ENCODE assay signal across 13 cellular contexts in genomic region chr2:61433606-61434005, GRCh38. TPM values are rescaled to one million over a fixed set of nuclear protein-coding genes. Genes with fewer than 3 reads are reported as not detected.
DNase-seq lines count a peak whose midpoint lies in the region; ATAC-seq lines count a peak whose summit lies in the region.
"Had no signal": no experiment of that assay in that cellular context is flagged by ENCODE, and none has a peak within 500 bp of the region (broad histone marks: within the 10 kb centered on the region; RNA-seq: fewer than 3 reads in every experiment).

No MANE protein-coding gene starts in this region.

- H3K4ac ChIP-seq in trophoblast cell (ENCODE audit: low read depth, low read length): peak overlapping the region; percentile 56

- DNase-seq in DMS 273 (lab: John Stamatoyannopoulos, UW; ENCODE audit: unreplicated experiment): peak; percentile 9
- no peak for DNase-seq in DMS 273 treated with DMSO at 0.1 percent for 48 hours (lab: John Stamatoyannopoulos, UW)
- DNase-seq in H7: peak; percentile 25
- DNase-seq in central memory CD8-positive, alpha-beta T cell (ENCODE audit: low spot score in 2 of 2): no peak
- no peak for DNase-seq in trophoblast cell
- no peak for DNase-seq in Ammon's horn (ENCODE audit: low spot score)
- no peak for DNase-seq in ecto neural progenitor cell (ENCODE audit: low spot score)
- no peak for DNase-seq in C1 segment of cervical spinal cord (lab: John Stamatoyannopoulos, UW)
- DNase-seq: activated CD4-positive, alpha-beta T cell treated with anti-CD3 and anti-CD28 coated beads for 4 hours; activated T-cell treated with anti-CD3 and anti-CD28 coated beads, Interleukin-2, amount 50 U/mL, for 1 hour; GDM1; NCI-H82 had no signal

- H3K4me1 ChIP-seq in trophoblast cell (ENCODE audit: control insufficient read depth in 1 of 2, insufficient read depth in 2 of 2, low read length in 2 of 2): peaks cover 0 to 7% of the 10 kb centered on the region in 2 experiments

- no peak for ATAC-seq in central memory CD8-positive, alpha-beta T cell (replicated peaks; ENCODE audit: extremely low read depth, poor library complexity, severe bottlenecking)

- peaks cover 6% of the 10 kb centered on the region for H3K36me3 Mint-ChIP-seq in central memory CD8-positive, alpha-beta T cell (ENCODE audit: insufficient read depth)

- H3K4me3 ChIP-seq in H7 (ENCODE audit: insufficient read depth, low read depth, low read length): no peak overlapping the region
- H3K4me3 ChIP-seq in trophoblast cell (ENCODE audit: low read depth, low read length): no peak overlapping the region

- no peak overlapping the region for H3K23ac ChIP-seq in trophoblast cell (ENCODE audit: low read length)

- no peak overlapping the region for H2BK12ac ChIP-seq in trophoblast cell (ENCODE audit: low read length)

- peaks cover 66% of the 10 kb centered on the region for H3K4me1 Mint-ChIP-seq in central memory CD8-positive, alpha-beta T cell

- peak overlapping the region; percentile 23 for H3K4me3 Mint-ChIP-seq in central memory CD8-positive, alpha-beta T cell

- H3K27ac ChIP-seq in trophoblast cell (ENCODE audit: low read depth, low read length): no peak overlapping the region
- H3K27ac ChIP-seq: 22Rv1 had no signal

- H3K79me2 ChIP-seq in trophoblast cell (ENCODE audit: control insufficient read depth, insufficient read depth, low read length, poor library complexity): peaks cover 16% of the 10 kb centered on the region

- H3K79me1 ChIP-seq in trophoblast cell (ENCODE audit: low read length): no peaks in the 10 kb centered on the region

- no peak overlapping the region for H3K18ac ChIP-seq in trophoblast cell (ENCODE audit: low read length)

- H3K4me2 ChIP-seq in trophoblast cell (ENCODE audit: low read length): no peak overlapping the region

- H3K36me3 ChIP-seq in H7 (replicated peaks; ENCODE audit: control insufficient read depth, insufficient read depth, low read length) (no peaks in the 10 kb centered on the region), trophoblast cell (ENCODE audit: control insufficient read depth in 1 of 2, insufficient read depth in 2 of 2, low read length in 2 of 2) (no peaks in the 10 kb centered on the region)

- H3K27ac Mint-ChIP-seq in central memory CD8-positive, alpha-beta T cell (ENCODE audit: low read depth): peak overlapping the region; percentile 45

- H3K9ac ChIP-seq in trophoblast cell (ENCODE audit: low read length): no peak overlapping the region

- H3K9me3 ChIP-seq in trophoblast cell (ENCODE audit: insufficient read depth, low read depth, low read length): no peaks in the 10 kb centered on the region

- no peak overlapping the region for H4K91ac ChIP-seq in trophoblast cell (ENCODE audit: low read depth, low read length)

- H3K27me3 Mint-ChIP-seq in central memory CD8-positive, alpha-beta T cell: no peaks in the 10 kb centered on the region

- no peak overlapping the region for H2BK5ac ChIP-seq in trophoblast cell (ENCODE audit: low read depth, low read length, poor library complexity)

- WGBS in trophoblast cell (ENCODE audit: extremely low coverage, insufficient coverage, insufficient read length): no CpG with 5 or more reads among the region's 1 CpG

- H2AK5ac ChIP-seq in trophoblast cell (ENCODE audit: low read length): no peak overlapping the region

- H3K9me3 Mint-ChIP-seq in central memory CD8-positive, alpha-beta T cell: peaks cover 6% of the 10 kb centered on the region

- H3K27me3 ChIP-seq in H7 (ENCODE audit: control insufficient read depth, insufficient read depth, low read length) (no peaks in the 10 kb centered on the region), trophoblast cell (ENCODE audit: insufficient read depth, low read length) (no peaks in the 10 kb centered on the region)

- H4K8ac ChIP-seq in trophoblast cell (ENCODE audit: low read depth, low read length): no peak overlapping the region

- no peak overlapping the region for H4K12ac ChIP-seq in trophoblast cell (ENCODE audit: low read depth, low read length)

- H2AFZ ChIP-seq in trophoblast cell (ENCODE audit: insufficient read depth, low read length, poor library complexity): peak overlapping the region; percentile 30

- H2BK120ac ChIP-seq in trophoblast cell (ENCODE audit: insufficient read depth, low read length, poor library complexity): no peak overlapping the region

- H3K14ac ChIP-seq in trophoblast cell (ENCODE audit: low read length): no peak overlapping the region

RNA-seq across cellular contexts. Expression of gene USP34, which starts 37.3 kb away (rescaled TPM):
- total RNA-seq in H7 (2014; rRNA removed; shearing (Covaris generic)): 48.6 and 66.6 TPM in 2 replicates
- polyA plus RNA-seq in trophoblast cell (2013): 57.1 and 59.1 TPM in 2 replicates

Comparison
In these comparisons a context has a peak if more than half of its experiments do, and no peak if none do; other contexts are left out.
1. DNase-seq: peak in DMS 273 (single experiment) and H7 (single experiment); none in DMS 273 treated with DMSO at 0.1 percent for 48 hours (single experiment), central memory CD8-positive, alpha-beta T cell (0 of 2), trophoblast cell (0 of 2), Ammon's horn (single experiment), ecto neural progenitor cell (single experiment) and C1 segment of cervical spinal cord (0 of 14).